In the genomic region with DNA sequence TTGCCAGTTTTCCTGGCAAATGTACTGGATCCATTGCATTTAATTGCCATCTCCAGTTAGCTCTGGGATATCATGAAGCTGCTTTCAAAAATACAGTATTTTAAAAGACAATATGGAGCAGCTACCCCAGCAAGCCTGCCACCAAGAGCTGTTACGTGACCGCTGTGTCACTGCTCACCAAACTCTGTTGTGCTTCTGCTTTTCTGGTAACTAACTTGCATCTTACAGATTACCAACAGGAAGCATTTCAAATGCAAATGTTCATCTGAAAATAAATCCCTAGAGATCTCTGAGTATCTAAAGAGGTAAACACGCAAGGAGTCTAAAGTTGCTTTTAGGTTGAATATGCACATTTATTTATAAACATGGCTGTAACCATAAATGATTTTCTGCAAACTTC, we compare ENCODE assay signal across 13 cellular contexts.
DNase-seq lines count a peak whose midpoint lies in the region; ATAC-seq and TF ChIP-seq lines count a peak whose summit lies in the region.
"Had no signal": no experiment of that assay in that cellular context is flagged by ENCODE, and none has a peak within 500 bp of the region (broad histone marks: within the 10 kb centered on the region; RNA-seq: fewer than 3 reads in every experiment).

No MANE protein-coding gene starts in this region.

- H3K36me3 ChIP-seq in BLaER1: no peaks in the 10 kb centered on the region
- H3K36me3 ChIP-seq in transverse colon: no peaks in the 10 kb centered on the region
- H3K36me3 ChIP-seq in tibial nerve: no peaks in the 10 kb centered on the region

- TF ChIP-seq CTCF in transverse colon (IDR thresholded peaks at IDR 0.05) (no peak), tibial nerve (IDR thresholded peaks at IDR 0.05) (no peak)

- H3K4me2 ChIP-seq in BLaER1: peak overlapping the region; percentile 39

- ATAC-seq in GM19351 (IDR thresholded peaks at IDR 0.05; ENCODE audit: unreplicated experiment) (peak; percentile 98), HG02678 (IDR thresholded peaks at IDR 0.05; ENCODE audit: unreplicated experiment) (peak; percentile 62), HG03520 (IDR thresholded peaks at IDR 0.05; ENCODE audit: unreplicated experiment) (peak; percentile 87)

- TF ChIP-seq EP300 in transverse colon (IDR thresholded peaks at IDR 0.05; ENCODE audit: low read depth): no peak
- no peak for TF ChIP-seq EP300 in tibial nerve (IDR thresholded peaks at IDR 0.05)

- H3K4me3 ChIP-seq in BLaER1 (no peak overlapping the region), transverse colon (no peak overlapping the region), tibial nerve (no peak overlapping the region)

- intact Hi-C loops in transverse colon (cut with DNase I; ENCODE audit: low total_unique reads): no loop called here

- no peak for DNase-seq in stimulated activated CD4-positive, alpha-beta T cell treated with anti-CD3 and anti-CD28 coated beads, Interleukin-15, amount 100 ng/mL, for 24 hours
- no peak for DNase-seq in activated CD4-positive, alpha-beta T cell treated with anti-CD3 and anti-CD28 coated beads, Interleukin-2, amount 50 U/mL, for 1 hour
- DNase-seq in transverse colon: no peak
- no peak for DNase-seq in tibial nerve (ENCODE audit: low spot score in 2 of 2)
- DNase-seq: activated T-cell treated with anti-CD3 and anti-CD28 coated beads for 4 hours, midbrain, NCI-H1417 treated with DMSO at 0.1 percent for 48 hours, T1000, trophoblast cell had no signal

- H3K27ac ChIP-seq in BLaER1 (no peak overlapping the region), transverse colon (no peak overlapping the region), tibial nerve (no peak overlapping the region)

- H3K4me1 ChIP-seq in BLaER1 (peaks cover 42% of the 10 kb centered on the region), transverse colon (no peaks in the 10 kb centered on the region), tibial nerve (peaks cover 0 to 18% (median 0%) of the 10 kb centered on the region in 4 donors)

- H3K9me3 ChIP-seq in BLaER1: no peaks in the 10 kb centered on the region
- H3K9me3 ChIP-seq in transverse colon: no peaks in the 10 kb centered on the region
- H3K9me3 ChIP-seq in tibial nerve: no peaks in the 10 kb centered on the region

- in situ Hi-C loops in transverse colon (cut with MboI; ENCODE audit: low pct_ligation_motif_present in 1 of 4, low pct_unique_long_range_greater_than_20kb in 1 of 4, low sequenced_read_pairs in 3 of 4): no loop called here

- WGBS in transverse colon (ENCODE audit: low coverage in 1 of 2), 2 donors: 78% methylated on average over 3 of the region's 3 CpGs
- 84 to 90% methylated on average over 3 of the region's 3 CpGs for WGBS in tibial nerve, 2 donors

- H3K9ac ChIP-seq in BLaER1: no peak overlapping the region

- no peak for TF ChIP-seq POLR2A in transverse colon (IDR thresholded peaks at IDR 0.05)
- no peak for TF ChIP-seq POLR2A in tibial nerve (IDR thresholded peaks at IDR 0.05)

- no peaks in the 10 kb centered on the region for H4K20me1 ChIP-seq in BLaER1

- H3K27me3 ChIP-seq in BLaER1: no peaks in the 10 kb centered on the region
- no peaks in the 10 kb centered on the region for H3K27me3 ChIP-seq in transverse colon
- H3K27me3 ChIP-seq in tibial nerve: no peaks in the 10 kb centered on the region
